Comparison of ENCODE assay signal across 26 cellular contexts in genomic region chr6:170114187-170114945, GRCh38.
DNase-seq lines count a peak whose midpoint lies in the region; ATAC-seq, FAIRE-seq and TF ChIP-seq lines count a peak whose summit lies in the region.
"Had no signal": no experiment of that assay in that cellular context is flagged by ENCODE, and none has a peak within 500 bp of the region (broad histone marks: within the 10 kb centered on the region; RNA-seq: fewer than 3 reads in every experiment).

No MANE protein-coding gene starts in this region.

- H3K4me1 Mint-ChIP-seq in T-helper 17 cell: peaks cover 5% of the 10 kb centered on the region
- H3K4me1 Mint-ChIP-seq: activated CD4-positive, alpha-beta T cell treated with anti-CD3 and anti-CD28 coated beads for 36 hours; neural crest cell had no signal

- H3K27ac ChIP-seq in kidney (ENCODE audit: low read depth in 2 of 2, low read length in 2 of 2): no peak overlapping the region
- no peak overlapping the region for H3K27ac ChIP-seq in sigmoid colon
- H3K27ac ChIP-seq: A549, body of pancreas, SJSA1 had no signal

- H3K9me3 ChIP-seq in T-helper 17 cell (ENCODE audit: control insufficient read depth, low read length, poor library complexity, severe bottlenecking): no peaks in the 10 kb centered on the region
- H3K9me3 ChIP-seq in kidney (ENCODE audit: control insufficient read depth in 1 of 2, low read length in 2 of 2): no peaks in the 10 kb centered on the region
- no peaks in the 10 kb centered on the region for H3K9me3 ChIP-seq in sigmoid colon
- H3K9me3 ChIP-seq: A549, body of pancreas, SJSA1 had no signal

- no peak for TF ChIP-seq CTCF in kidney (IDR thresholded peaks at IDR 0.05; ENCODE audit: borderline replicate concordance, extremely low read depth, insufficient read depth)
- TF ChIP-seq CTCF in sigmoid colon (IDR thresholded peaks at IDR 0.05): no peak

- H3K27ac Mint-ChIP-seq in T-helper 17 cell: peak overlapping the region; percentile 61
- H3K27ac Mint-ChIP-seq: activated CD4-positive, alpha-beta T cell treated with anti-CD3 and anti-CD28 coated beads for 36 hours; CD8-positive, alpha-beta T cell had no signal

- no peak overlapping the region for H3K4me3 Mint-ChIP-seq in T-helper 17 cell
- H3K4me3 Mint-ChIP-seq: activated CD4-positive, alpha-beta T cell treated with anti-CD3 and anti-CD28 coated beads for 36 hours; CD8-positive, alpha-beta T cell; neural crest cell had no signal

- H3K4me1 ChIP-seq in kidney (ENCODE audit: control insufficient read depth in 1 of 2, insufficient read depth in 1 of 2, low read depth in 1 of 2, low read length in 2 of 2): no peaks in the 10 kb centered on the region
- no peaks in the 10 kb centered on the region for H3K4me1 ChIP-seq in sigmoid colon
- H3K4me1 ChIP-seq: A549, body of pancreas, SJSA1 had no signal

- no peaks in the 10 kb centered on the region for H3K27me3 Mint-ChIP-seq in T-helper 17 cell
- H3K27me3 Mint-ChIP-seq: activated CD4-positive, alpha-beta T cell treated with anti-CD3 and anti-CD28 coated beads for 36 hours had no signal

- no peak for FAIRE-seq in kidney (lab: Jason Lieb, UNC)
- FAIRE-seq: A549, GM12891, HTR-8/SVneo, islet of Langerhans, TTC549 had no signal

- intact Hi-C loops in kidney (cut with DNase I): no loop called here
- intact Hi-C loops in sigmoid colon (cut with DNase I): no loop called here

- WGBS in sigmoid colon, 2 donors: 81 to 88% methylated on average over 9 of the region's 9 CpGs

- H3K36me3 Mint-ChIP-seq in T-helper 17 cell (ENCODE audit: low read depth): no peaks in the 10 kb centered on the region

- ATAC-seq in T-helper 17 cell (no peak), GM19328 (IDR thresholded peaks at IDR 0.05; ENCODE audit: unreplicated experiment) (no peak), HG03442 (IDR thresholded peaks at IDR 0.05; ENCODE audit: unreplicated experiment) (no peak)
- ATAC-seq: A549; activated CD4-positive, alpha-beta T cell treated with anti-CD3 and anti-CD28 coated beads for 36 hours; CD8-positive, alpha-beta T cell had no signal

- peak; percentile 20 for DNase-seq in activated CD8-positive, alpha-beta memory T cell treated with anti-CD3 and anti-CD28 coated beads, Interleukin-2, amount 50 U/mL, for 48 hours
- no peak for DNase-seq in activated CD8-positive, alpha-beta memory T cell treated with anti-CD3 and anti-CD28 coated beads for 24 hours
- DNase-seq in T-helper 17 cell (no peak), kidney (peak; percentile 32), sigmoid colon (peak; percentile 48), NCI-H2196 treated with DMSO at 0.1 percent for 48 hours (lab: John Stamatoyannopoulos, UW; ENCODE audit: unreplicated experiment) (no peak)
- DNase-seq: activated CD4-positive, alpha-beta T cell treated with anti-CD3 and anti-CD28 coated beads for 36 hours; AML-193; EL; KG1; MM.1S; NCI-H2081; NCI-H748 treated with DMSO at 0.1 percent for 48 hours; stimulated activated naive CD4-positive, alpha-beta T cell treated with Interleukin-2 at 50 U/mL for 16 hours; T-helper 1 cell had no signal

- no peak for TF ChIP-seq POLR2A in sigmoid colon (IDR thresholded peaks at IDR 0.05)

- H3K4me3 ChIP-seq in kidney (ENCODE audit: low read length in 2 of 2) (no peak overlapping the region), sigmoid colon (no peak overlapping the region)
- H3K4me3 ChIP-seq: A549, body of pancreas, SJSA1 had no signal

- no peak for TF ChIP-seq EP300 in sigmoid colon (IDR thresholded peaks at IDR 0.05)

- no peak overlapping the region for H3K9ac ChIP-seq in kidney (ENCODE audit: low read length in 2 of 2)

- no peaks in the 10 kb centered on the region for H3K36me3 ChIP-seq in kidney (ENCODE audit: control insufficient read depth in 1 of 2, insufficient read depth in 2 of 2, low read length in 2 of 2)
- no peaks in the 10 kb centered on the region for H3K36me3 ChIP-seq in sigmoid colon
- H3K36me3 ChIP-seq: SJSA1 had no signal

- no peaks in the 10 kb centered on the region for H3K27me3 ChIP-seq in sigmoid colon
- H3K27me3 ChIP-seq: body of pancreas, SJSA1 had no signal

Comparison
In these comparisons a context has a peak if more than half of its experiments do, and no peak if none do; other contexts are left out.
1. DNase-seq: peak in activated CD8-positive, alpha-beta memory T cell treated with anti-CD3 and anti-CD28 coated beads, Interleukin-2, amount 50 U/mL, for 48 hours (single experiment), kidney (single experiment) and sigmoid colon (single experiment); none in activated CD8-positive, alpha-beta memory T cell treated with anti-CD3 and anti-CD28 coated beads for 24 hours (single experiment), T-helper 17 cell (0 of 3) and NCI-H2196 treated with DMSO at 0.1 percent for 48 hours (single experiment).